In the genomic region with DNA sequence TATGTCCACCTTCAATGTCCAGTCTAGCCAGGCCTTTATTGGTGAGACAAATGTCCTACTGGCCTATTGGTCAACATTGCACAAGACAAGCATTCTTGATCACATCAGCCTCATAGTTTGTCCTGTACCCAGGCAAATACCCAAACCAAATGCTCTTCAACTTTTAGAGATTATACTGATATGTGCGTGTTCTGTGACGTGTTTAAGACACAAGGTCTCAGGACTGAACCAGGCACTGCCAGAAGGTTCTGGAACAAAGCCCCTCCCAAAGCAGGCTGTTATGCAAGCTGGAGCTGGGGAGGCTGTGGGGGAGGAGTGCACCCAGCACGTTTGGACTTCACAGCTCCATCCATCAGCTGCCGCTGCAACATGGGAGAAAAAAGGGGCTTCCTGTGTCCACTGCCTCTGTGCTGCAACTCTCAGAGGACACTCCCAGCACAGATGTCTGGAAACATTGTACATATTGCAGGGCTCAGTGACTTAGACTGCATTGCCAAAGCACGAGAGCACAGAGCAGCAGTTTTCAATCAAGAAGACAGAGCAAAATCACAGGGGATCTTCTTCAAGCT, we compare ENCODE assay signal across 10 cellular contexts. TPM values are rescaled to one million over a fixed set of nuclear protein-coding genes. Genes with fewer than 3 reads are reported as not detected.
DNase-seq lines count a peak whose midpoint lies in the region; ATAC-seq and TF ChIP-seq lines count a peak whose summit lies in the region.
"Had no signal": no experiment of that assay in that cellular context is flagged by ENCODE, and none has a peak within 500 bp of the region (broad histone marks: within the 10 kb centered on the region; RNA-seq: fewer than 3 reads in every experiment).

No MANE protein-coding gene starts in this region.

- H3K36me3 Mint-ChIP-seq in brain: peaks cover 17% of the 10 kb centered on the region

- peaks cover 29% of the 10 kb centered on the region for H3K4me1 Mint-ChIP-seq in brain

- TF ChIP-seq CTCF in brain (conservative IDR thresholded peaks at IDR 0.05) (no peak), tibial artery (IDR thresholded peaks at IDR 0.05) (no peak)

- intact Hi-C loops in Right ventricle myocardium superior (cut with DNase I): no loop called here
- intact Hi-C loops in tibial artery (cut with DNase I; ENCODE audit: low total_unique reads): no loop called here

- peak overlapping the region; percentile 77 for H3K27ac ChIP-seq in muscle layer of duodenum (ENCODE audit: low read length)
- peak overlapping the region; percentile 43 to 58 for H3K27ac ChIP-seq in tibial artery

- H3K36me3 ChIP-seq in muscle layer of duodenum (ENCODE audit: control insufficient read depth in 1 of 2, insufficient read depth in 2 of 2, low read length in 2 of 2): peaks cover 22 to 53% of the 10 kb centered on the region in 2 donors
- H3K36me3 ChIP-seq in tibial artery: peaks cover 69 to 81% (median 79%) of the 10 kb centered on the region in 3 donors

- H3K9me3 Mint-ChIP-seq in brain: no peaks in the 10 kb centered on the region

- H3K27me3 Mint-ChIP-seq in brain: no peaks in the 10 kb centered on the region

- DNase-seq in Right ventricle myocardium superior (peak; percentile 90), tibial artery (peak; percentile 90 to 92), amniotic stem cell (lab: John Stamatoyannopoulos, UW) (no peak), NCI-H1092 treated with DMSO at 0.1 percent for 48 hours (lab: John Stamatoyannopoulos, UW) (no peak)
- DNase-seq in stimulated activated CD4-positive, alpha-beta T cell treated with anti-CD3 and anti-CD28 coated beads, Interleukin-1b, Interleukin-23, amount 100 ng/mL, for 48 hours: no peak
- DNase-seq: NCI-H1105 treated with DMSO at 0.1 percent for 48 hours, NCI-H526 treated with DMSO at 0.1 percent for 48 hours had no signal

- H3K4me3 Mint-ChIP-seq in brain: no peak overlapping the region

- H3K9me3 ChIP-seq in muscle layer of duodenum (ENCODE audit: control insufficient read depth in 1 of 2, low read length in 2 of 2) (no peaks in the 10 kb centered on the region), tibial artery (no peaks in the 10 kb centered on the region)

- H3K4me3 ChIP-seq in muscle layer of duodenum (ENCODE audit: low read depth in 1 of 2, low read length in 2 of 2): no peak overlapping the region
- no peak overlapping the region for H3K4me3 ChIP-seq in tibial artery

- H3K27me3 ChIP-seq in muscle layer of duodenum (ENCODE audit: low read depth, low read length) (no peaks in the 10 kb centered on the region), tibial artery (no peaks in the 10 kb centered on the region)

- peaks cover 13 to 31% of the 10 kb centered on the region in 2 donors for H3K4me1 ChIP-seq in muscle layer of duodenum (ENCODE audit: control insufficient read depth in 1 of 2, insufficient read depth in 2 of 2, low read length in 2 of 2)
- H3K4me1 ChIP-seq in tibial artery: peaks cover 0 to 9% (median 0%) of the 10 kb centered on the region in 4 donors

- ATAC-seq in Right ventricle myocardium superior (ENCODE audit: poor library complexity): peak; percentile 80
- no peak for ATAC-seq in GM21723 (IDR thresholded peaks at IDR 0.05; ENCODE audit: unreplicated experiment)

- H3K27ac Mint-ChIP-seq in brain: peak overlapping the region in 3 of 5 experiments; percentile 33 to 92 (median 55)

RNA-seq across cellular contexts. Expression of gene NID1, which starts 45.9 kb away (rescaled TPM):
- polyA plus RNA-seq in brain (ENCODE audit: insufficient read depth, low read depth, low replicate concordance): 20.1 TPM
- 51.2 TPM for total RNA-seq in Right ventricle myocardium superior

Comparison
In these comparisons a context has a peak if more than half of its experiments do, and no peak if none do; other contexts are left out.
1. DNase-seq: peak in Right ventricle myocardium superior (single experiment) and tibial artery (2 of 2); none in stimulated activated CD4-positive, alpha-beta T cell treated with anti-CD3 and anti-CD28 coated beads, Interleukin-1b, Interleukin-23, amount 100 ng/mL, for 48 hours (single experiment), amniotic stem cell (single experiment) and NCI-H1092 treated with DMSO at 0.1 percent for 48 hours (single experiment).